14 cellular contexts compared by ENCODE assay signal in genomic region chr5:72453260-72453775, GRCh38. TPM values are rescaled to one million over a fixed set of nuclear protein-coding genes. Genes with fewer than 3 reads are reported as not detected.
A peak's percentile ranks its signal among the peaks of the same experiment; 100 is the strongest.
DNase-seq lines count a peak whose midpoint lies in the region; ATAC-seq, FAIRE-seq and TF ChIP-seq lines count a peak whose summit lies in the region.
"Had no signal": no experiment of that assay in that cellular context is flagged by ENCODE, and none has a peak within 500 bp of the region (broad histone marks: within the 10 kb centered on the region; RNA-seq: fewer than 3 reads in every experiment).

No MANE protein-coding gene starts in this region.

- no peak for FAIRE-seq in A549 (lab: Jason Lieb, UNC)

- no peak overlapping the region for H3K4me3 ChIP-seq in A549
- no peak overlapping the region for H3K4me3 ChIP-seq in heart left ventricle
- H3K4me3 ChIP-seq in parathyroid adenoma (ENCODE audit: low read depth, low read length) = no peak overlapping the region

- H3K9ac ChIP-seq in parathyroid adenoma = no peak overlapping the region

- ATAC-seq in A549 (peak in 1 of 2 experiments; percentile 16; a peak in 2 of 6 replicates), SK-N-SH treated with all-trans-retinoic acid at 6 μM for 48 hours (peak; percentile 14; the same call in 2 of the 3 replicates), heart left ventricle (no peak)

- H3K27ac ChIP-seq in A549 (peak overlapping the region; percentile 71 to 89), heart left ventricle (peak overlapping the region; percentile 82 to 99 (median 92)), parathyroid adenoma (peak overlapping the region; percentile 67)

- H3K27me3 ChIP-seq in heart left ventricle = no peaks in the 10 kb centered on the region
- H3K27me3 ChIP-seq in parathyroid adenoma (ENCODE audit: control insufficient read depth, insufficient read depth, low read length) = no peaks in the 10 kb centered on the region

- CTCF ChIA-PET in A549 (lab: Yijun Ruan, JAX) = interaction anchor here (0.6 to 2.9 kb wide), 3 partner anchors 10 to 69 kb away, joined by 3 to 8 read pairs (median 6); no protein-coding TSS in a partner anchor
- CTCF ChIA-PET in GM10248 (lab: Yijun Ruan, JAX) = interaction anchor here (1.0 to 2.0 kb wide), 4 partner anchors 14 to 87 kb away, joined by 4 to 5 read pairs (median 4); no protein-coding TSS in a partner anchor

- peaks cover 0 to 22% (median 0%) of the 10 kb centered on the region in 9 donors for H3K36me3 ChIP-seq in heart left ventricle
- H3K36me3 ChIP-seq in parathyroid adenoma (ENCODE audit: control insufficient read depth, insufficient read depth, low read length) = no peaks in the 10 kb centered on the region

- POLR2A ChIA-PET in A549 (lab: Yijun Ruan, JAX) = interaction anchor here (0.9 kb wide), 1 partner anchor 12 kb away, joined by 3 read pairs; no protein-coding TSS in a partner anchor
- POLR2A ChIA-PET in GM10248 (lab: Yijun Ruan, JAX) = no interaction called here

- H3K4me2 ChIP-seq in A549 (peak overlapping the region; percentile 72), parathyroid adenoma (ENCODE audit: low read length) (no peak overlapping the region)

- 88% methylated on average over 4 of the region's 4 CpGs for WGBS in A549 (ENCODE audit: missing lambda C conversion rate)
- WGBS in heart left ventricle, 4 donors = 38 to 64% (median 47%) methylated on average over 4 of the region's 4 CpGs

- peaks cover 26% of the 10 kb centered on the region for H3K4me1 ChIP-seq in A549
- H3K4me1 ChIP-seq in heart left ventricle = peaks cover 18 to 79% (median 65%) of the 10 kb centered on the region in 12 donors
- H3K4me1 ChIP-seq in parathyroid adenoma = peaks cover 7% of the 10 kb centered on the region

- H3K79me2 ChIP-seq in parathyroid adenoma = no peaks in the 10 kb centered on the region

- no peak for DNase-seq in A549 (ENCODE audit: low read depth in 1 of 2, low spot score in 1 of 2)
- no peak for DNase-seq in heart left ventricle
- no peak for DNase-seq in GM10248 (ENCODE audit: extremely low spot score)
- no peak for DNase-seq in NOMO-1 treated with DMSO at 0.1 percent for 48 hours (lab: John Stamatoyannopoulos, UW; ENCODE audit: unreplicated experiment)
- no peak for DNase-seq in GM19240 (ENCODE audit: insufficient read length, low spot score)
- no peak for DNase-seq in NCI-H748 treated with DMSO at 0.1 percent for 48 hours (lab: John Stamatoyannopoulos, UW)
- DNase-seq: activated CD4-positive, alpha-beta T cell treated with anti-CD3 and anti-CD28 coated beads for 4 hours; GF-D8; hippocampal formation; NCI-H510A had no signal

- no peak for TF ChIP-seq EP300 in A549 (IDR thresholded peaks at IDR 0.05)

- TF ChIP-seq CTCF in A549 (IDR thresholded peaks at IDR 0.05) (no peak), heart left ventricle (IDR thresholded peaks at IDR 0.05) (no peak), parathyroid adenoma (IDR thresholded peaks at IDR 0.05) (no peak), GM10248 (IDR thresholded peaks at IDR 0.05; ENCODE audit: control extremely low read depth, extremely low read depth, low read depth, missing control alignments) (no peak)

- no peak for TF ChIP-seq RAD21 in A549 (conservative IDR thresholded peaks at IDR 0.05 in 1 of 2, IDR thresholded peaks at IDR 0.05 in 1 of 2)

- TF ChIP-seq POLR2A in A549 (IDR thresholded peaks at IDR 0.05; ENCODE audit: low read length) (no peak), heart left ventricle (IDR thresholded peaks at IDR 0.05) (no peak)

- H3K9me3 ChIP-seq in A549 = no peaks in the 10 kb centered on the region
- no peaks in the 10 kb centered on the region for H3K9me3 ChIP-seq in heart left ventricle
- H3K9me3 ChIP-seq in parathyroid adenoma (ENCODE audit: control insufficient read depth, low read length) = no peaks in the 10 kb centered on the region

- intact Hi-C loops in heart left ventricle (cut with DNase I) = loop anchor here in 7 of 10 donors (2.0 to 10.0 kb wide), 11 partner anchors 19 to 86 kb away; partner anchors contain the start of gene ZNF366 (in 3 of the 7)

- H2AFZ ChIP-seq in parathyroid adenoma = no peak overlapping the region

TF ChIP-seq in A549, 52 proteins besides CTCF, POLR2A, EP300 and RAD21:
- TF ChIP-seq GATA3 (IDR thresholded peaks at IDR 0.05; ENCODE audit: borderline replicate concordance) = no peak
- TF ChIP-seq TP53 (CRISPR knock-in tag; IDR thresholded peaks at IDR 0.05) = no peak

TF ChIP-seq in SK-N-SH treated with all-trans-retinoic acid at 6 μM for 48 hours, 23 proteins besides CTCF, POLR2A, EP300 and RAD21:
- no peak for TF ChIP-seq PPARA (CRISPR knock-in tag; IDR thresholded peaks at IDR 0.05; ENCODE audit: borderline replicate concordance)
- TF ChIP-seq ZNF70 (CRISPR knock-in tag; IDR thresholded peaks at IDR 0.05) = no peak
- no peak for TF ChIP-seq ZNF8 (CRISPR knock-in tag; IDR thresholded peaks at IDR 0.05)
- TF ChIP-seq CREB5 (CRISPR knock-in tag; IDR thresholded peaks at IDR 0.05; ENCODE audit: low read depth) = no peak
- TF ChIP-seq ISL1 (CRISPR knock-in tag; IDR thresholded peaks at IDR 0.05) = no peak
- TF ChIP-seq GLIS3 (CRISPR knock-in tag; IDR thresholded peaks at IDR 0.05) = no peak
- TF ChIP-seq CSDC2 (CRISPR knock-in tag; IDR thresholded peaks at IDR 0.05) = no peak
TF ChIP-seq in SK-N-SH treated with all-trans-retinoic acid at 6 μM for 48 hours: peak in this region for 0.

RNA-seq across cellular contexts. Expression of gene ZNF366, which starts 53.9 kb away (rescaled TPM):
- polyA plus RNA-seq in A549 (2011; rRNA removed) (not detected in 2 replicates), A549 (2017; fragmentation: RNase III; extraction: RNeasy Plus Mini Kit Qiagen cat#74134 plus additional on column Dnase treatment) (not detected in 3 replicates), heart left ventricle (1 to 10 TPM; 2.1 to 4.4 TPM)
- polyA plus RNA-seq in A549 (2012; cell fraction: cytosol; rRNA removed) = not detected in 2 replicates
- not detected in 2 replicates for polyA plus RNA-seq in A549 (2012; cell fraction: nucleus; rRNA removed)
- not detected in 2 replicates for polyA minus RNA-seq in A549 (2011; rRNA and poly(A)+ RNA removed)
- 10 to 100 TPM in 2 of 9 donors, 1 to 10 TPM in 7; 3.9 to 18.5 (median 6.1) TPM for total RNA-seq in heart left ventricle
- total RNA-seq: H4, neural crest cell had no signal
